8 cellular contexts compared by ENCODE assay signal in genomic region chr11:69641681-69642548, GRCh38. TPM values are rescaled to one million over a fixed set of nuclear protein-coding genes. Genes with fewer than 3 reads are reported as not detected.
DNase-seq lines count a peak whose midpoint lies in the region; ATAC-seq and TF ChIP-seq lines count a peak whose summit lies in the region.

No MANE protein-coding gene starts in this region.

- H3K9me3 Mint-ChIP-seq in activated CD4-positive, alpha-beta T cell treated with anti-CD3 and anti-CD28 coated beads for 36 hours (ENCODE audit: low read depth), result no peaks in the 10 kb centered on the region

- H3K9ac ChIP-seq in adipocyte (ENCODE audit: low read length), result peak overlapping the region; percentile 93

- H3K27me3 ChIP-seq in adipocyte (replicated peaks; ENCODE audit: control insufficient read depth, insufficient read depth, low read length) (no peaks in the 10 kb centered on the region), left lung (peaks cover 11 to 78% of the 10 kb centered on the region in 2 donors), suprapubic skin (peaks cover 8% of the 10 kb centered on the region)

- H3K27ac ChIP-seq in left lung (peak overlapping the region; percentile 66 to 82), suprapubic skin (peak overlapping the region; percentile 87), substantia nigra (ENCODE audit: low read depth, low read length, poor library complexity, severe bottlenecking) (no peak overlapping the region)

- H3K4me1 Mint-ChIP-seq in activated CD4-positive, alpha-beta T cell treated with anti-CD3 and anti-CD28 coated beads for 36 hours, result peaks cover 25% of the 10 kb centered on the region

- H3K27me3 Mint-ChIP-seq in activated CD4-positive, alpha-beta T cell treated with anti-CD3 and anti-CD28 coated beads for 36 hours, result peaks cover 30% of the 10 kb centered on the region

- 0% methylated on average over 43 of the region's 68 CpGs for WGBS in suprapubic skin

- TF ChIP-seq EP300 in suprapubic skin (IDR thresholded peaks at IDR 0.05), result no peak

- H3K9me3 ChIP-seq in adipocyte (ENCODE audit: control insufficient read depth, low read length) (no peaks in the 10 kb centered on the region), left lung (no peaks in the 10 kb centered on the region), suprapubic skin (no peaks in the 10 kb centered on the region)

- H3K4me3 ChIP-seq in adipocyte (ENCODE audit: low read length) (peak overlapping the region; percentile 99), left lung (peak overlapping the region; percentile 51 to 78), suprapubic skin (peak overlapping the region; percentile 97)

- TF ChIP-seq CTCF in left lung (IDR thresholded peaks at IDR 0.05) (no peak), suprapubic skin (IDR thresholded peaks at IDR 0.05) (no peak), omental fat pad (IDR thresholded peaks at IDR 0.05) (no peak)

- POLR2A ChIA-PET in activated CD4-positive, alpha-beta T cell treated with anti-CD3 and anti-CD28 coated beads for 36 hours (lab: Charles Lee), result no interaction called here

- no peak for TF ChIP-seq POLR2A in suprapubic skin (IDR thresholded peaks at IDR 0.05)

- H3K36me3 Mint-ChIP-seq in activated CD4-positive, alpha-beta T cell treated with anti-CD3 and anti-CD28 coated beads for 36 hours (ENCODE audit: low read depth), result no peaks in the 10 kb centered on the region

- no peak overlapping the region for H3K27ac Mint-ChIP-seq in activated CD4-positive, alpha-beta T cell treated with anti-CD3 and anti-CD28 coated beads for 36 hours

- H3K36me3 ChIP-seq in adipocyte (ENCODE audit: control insufficient read depth, insufficient read depth, low read length, severe bottlenecking) (peaks cover 24% of the 10 kb centered on the region), left lung (peaks cover 0 to 8% of the 10 kb centered on the region in 2 donors), suprapubic skin (peaks cover 8% of the 10 kb centered on the region)

- peak; percentile 13 for DNase-seq in activated CD4-positive, alpha-beta T cell treated with anti-CD3 and anti-CD28 coated beads for 36 hours
- no peak for DNase-seq in activated CD4-positive, alpha-beta T cell treated with anti-CD3 and anti-CD28 coated beads for 1 hour
- DNase-seq in adipocyte (ENCODE audit: low read depth) (peak; percentile 55), left lung (peak in 1 of 2 donors; percentile 82), suprapubic skin (ENCODE audit: low spot score in 2 of 2) (peak in 1 of 2 donors; percentile 78), omental fat pad (ENCODE audit: low spot score) (no peak), substantia nigra (lab: John Stamatoyannopoulos, UW) (no peak)

- ATAC-seq in activated CD4-positive, alpha-beta T cell treated with anti-CD3 and anti-CD28 coated beads for 36 hours, result no peak
- ATAC-seq in left lung (no peak), omental fat pad (ENCODE audit: low FRiP score) (no peak), GM18517 (IDR thresholded peaks at IDR 0.05; ENCODE audit: unreplicated experiment) (no peak)

- peaks cover 38% of the 10 kb centered on the region for H3K4me1 ChIP-seq in adipocyte (ENCODE audit: control insufficient read depth, insufficient read depth, low read length)
- peaks cover 29 to 80% of the 10 kb centered on the region in 2 donors for H3K4me1 ChIP-seq in left lung
- peaks cover 74% of the 10 kb centered on the region for H3K4me1 ChIP-seq in suprapubic skin

- H3K4me3 Mint-ChIP-seq in activated CD4-positive, alpha-beta T cell treated with anti-CD3 and anti-CD28 coated beads for 36 hours, result peak overlapping the region; percentile 65

- intact Hi-C loops in activated CD4-positive, alpha-beta T cell treated with anti-CD3 and anti-CD28 coated beads for 36 hours (cut with DNase I, micrococcal nuclease), result loop anchor here in 1 of 2 experiments (2.0 to 5.0 kb wide), 6 partner anchors 29 to 797 kb away; no protein-coding TSS in a partner anchor
- intact Hi-C loops in left lung (cut with DNase I), result loop anchor here (2.0 to 10.0 kb wide), 4 partner anchors 347 to 540 kb away; partner anchors contain the start of gene MYEOV (in 1 of the 2)

- CTCF ChIA-PET in activated CD4-positive, alpha-beta T cell treated with anti-CD3 and anti-CD28 coated beads for 36 hours (lab: Charles Lee), result no interaction called here

RNA-seq across cellular contexts. Expression of gene CCND1, which starts 1.0 kb away (rescaled TPM):
- under 1 TPM; 0.50 to 0.77 TPM for total RNA-seq in activated CD4-positive, alpha-beta T cell treated with anti-CD3 and anti-CD28 coated beads for 36 hours
- 100 to 1,000 TPM; 243 to 581 TPM for total RNA-seq in left lung
- 100 to 1,000 TPM; 161 to 340 (median 270) TPM for total RNA-seq in suprapubic skin
- total RNA-seq in omental fat pad, result 100 to 1,000 TPM in 1 of 4 donors, 10 to 100 TPM in 3; 40.3 to 216 (median 58.2) TPM

RNA-seq across cellular contexts. Expression of gene LTO1, which starts 33.2 kb away (rescaled TPM):
- 10 to 100 TPM; 16.8 to 17.8 TPM for total RNA-seq in activated CD4-positive, alpha-beta T cell treated with anti-CD3 and anti-CD28 coated beads for 36 hours
- total RNA-seq in left lung (10 to 100 TPM; 18.0 to 21.6 TPM), suprapubic skin (10 to 100 TPM; 20.6 to 41.4 (median 22.7) TPM), omental fat pad (10 to 100 TPM in 3 of 4 donors, 1 to 10 TPM in 1; 9.9 to 27.3 (median 20.6) TPM)

Comparison
In these comparisons a context has a peak if more than half of its experiments do, and no peak if none do; other contexts are left out.
1. DNase-seq: peak in activated CD4-positive, alpha-beta T cell treated with anti-CD3 and anti-CD28 coated beads for 36 hours (single experiment) and adipocyte (single experiment); none in activated CD4-positive, alpha-beta T cell treated with anti-CD3 and anti-CD28 coated beads for 1 hour (single experiment), omental fat pad (single experiment) and substantia nigra (0 of 49).
2. RNA of gene CCND1, which starts 1.0 kb away (total RNA-seq): 243 to 581 TPM in left lung, 161 to 340 TPM in suprapubic skin and 40.3 to 216 TPM in omental fat pad; 0.50 to 0.77 TPM in activated CD4-positive, alpha-beta T cell treated with anti-CD3 and anti-CD28 coated beads for 36 hours; every median in the first group is over 10 times any median in the second.
3. Peak in every context shown above with its lines, with median percentiles within 50 percentile points of each other: H3K4me3 ChIP-seq.